ENCODE assay signal across 17 cellular contexts in genomic region chr7:1856161-1856965, GRCh38.
DNase-seq lines count a peak whose midpoint lies in the region; ATAC-seq and TF ChIP-seq lines count a peak whose summit lies in the region.
"Had no signal": no experiment of that assay in that cellular context is flagged by ENCODE, and none has a peak within 500 bp of the region (broad histone marks: within the 10 kb centered on the region; RNA-seq: fewer than 3 reads in every experiment).

No MANE protein-coding gene starts in this region.

- H3K27ac ChIP-seq in aorta (ENCODE audit: low read depth in 1 of 2, low read length in 2 of 2), result no peak overlapping the region
- H3K27ac ChIP-seq: adrenal gland, heart right ventricle, PC-9, skin epidermis had no signal

- H3K4me3 Mint-ChIP-seq in natural killer cell treated with Interleukin-12 subunit alpha and Interleukin-12 subunit beta and Interleukin-15 and Interleukin-18, amount 100 ng/mL, for 72 hours, result no peak overlapping the region
- H3K4me3 Mint-ChIP-seq in natural killer cell (no peak overlapping the region), chondrocyte (ENCODE audit: unreplicated experiment) (no peak overlapping the region)
- H3K4me3 Mint-ChIP-seq: stimulated activated naive CD8-positive, alpha-beta T cell treated with anti-CD3 and anti-CD28 coated beads, Interleukin-15, Interleukin-2, amounts not matched to agents 100 ng/mL and 50 ng/mL, for 24 hours had no signal

- no peaks in the 10 kb centered on the region for H3K9me3 ChIP-seq in aorta (ENCODE audit: control insufficient read depth, low read length)
- H3K9me3 ChIP-seq: adrenal gland, heart right ventricle had no signal

- no peaks in the 10 kb centered on the region for H3K4me1 ChIP-seq in aorta (ENCODE audit: control insufficient read depth in 1 of 2, insufficient read depth in 2 of 2, low read length in 2 of 2)
- H3K4me1 ChIP-seq: adrenal gland, heart right ventricle had no signal

- no peak for ATAC-seq in natural killer cell treated with Interleukin-12 subunit alpha and Interleukin-12 subunit beta and Interleukin-15 and Interleukin-18, amount 100 ng/mL, for 72 hours
- ATAC-seq in natural killer cell, result no peak
- no peak for ATAC-seq in left lobe of liver
- ATAC-seq in aorta (ENCODE audit: low FRiP score), result no peak
- ATAC-seq in HG03442 (IDR thresholded peaks at IDR 0.05; ENCODE audit: unreplicated experiment), result no peak
- no peak for ATAC-seq in left colon
- ATAC-seq: heart right ventricle had no signal

- H3K27me3 ChIP-seq in aorta (ENCODE audit: control insufficient read depth in 1 of 2, insufficient read depth in 2 of 2, low read length in 1 of 2), result no peaks in the 10 kb centered on the region
- H3K27me3 ChIP-seq: adrenal gland, heart right ventricle had no signal

- no peaks in the 10 kb centered on the region for H3K27me3 Mint-ChIP-seq in natural killer cell treated with Interleukin-12 subunit alpha and Interleukin-12 subunit beta and Interleukin-15 and Interleukin-18, amount 100 ng/mL, for 72 hours
- H3K27me3 Mint-ChIP-seq in natural killer cell (ENCODE audit: low read depth in 2 of 2) (no peaks in the 10 kb centered on the region), chondrocyte (ENCODE audit: low read depth) (no peaks in the 10 kb centered on the region)
- H3K27me3 Mint-ChIP-seq: stimulated activated naive CD8-positive, alpha-beta T cell treated with anti-CD3 and anti-CD28 coated beads, Interleukin-15, Interleukin-2, amounts not matched to agents 100 ng/mL and 50 ng/mL, for 24 hours had no signal

- no peaks in the 10 kb centered on the region for H3K9me3 Mint-ChIP-seq in natural killer cell treated with Interleukin-12 subunit alpha and Interleukin-12 subunit beta and Interleukin-15 and Interleukin-18, amount 100 ng/mL, for 72 hours
- H3K9me3 Mint-ChIP-seq in natural killer cell (no peaks in the 10 kb centered on the region), chondrocyte (ENCODE audit: low read depth) (no peaks in the 10 kb centered on the region)
- H3K9me3 Mint-ChIP-seq: stimulated activated naive CD8-positive, alpha-beta T cell treated with anti-CD3 and anti-CD28 coated beads, Interleukin-15, Interleukin-2, amounts not matched to agents 100 ng/mL and 50 ng/mL, for 24 hours had no signal

- no peaks in the 10 kb centered on the region for H3K36me3 Mint-ChIP-seq in natural killer cell treated with Interleukin-12 subunit alpha and Interleukin-12 subunit beta and Interleukin-15 and Interleukin-18, amount 100 ng/mL, for 72 hours
- H3K36me3 Mint-ChIP-seq in natural killer cell, result no peaks in the 10 kb centered on the region
- no peaks in the 10 kb centered on the region for H3K36me3 Mint-ChIP-seq in chondrocyte (ENCODE audit: low read depth)

- peaks cover 6 to 23% of the 10 kb centered on the region in 2 donors for H3K4me1 Mint-ChIP-seq in natural killer cell treated with Interleukin-12 subunit alpha and Interleukin-12 subunit beta and Interleukin-15 and Interleukin-18, amount 100 ng/mL, for 72 hours (ENCODE audit: low read depth in 2 of 2)
- H3K4me1 Mint-ChIP-seq in natural killer cell (peaks cover 19 to 44% of the 10 kb centered on the region in 2 donors), chondrocyte (ENCODE audit: low read depth) (no peaks in the 10 kb centered on the region)

- 85% methylated on average over 41 to 46 of the region's 46 CpGs for WGBS in aorta, 2 donors

- no peak overlapping the region for H3K4me3 ChIP-seq in aorta (ENCODE audit: low read length in 2 of 2)
- H3K4me3 ChIP-seq: adrenal gland, heart right ventricle, PC-9, skin epidermis had no signal

- intact Hi-C loops in natural killer cell (cut with micrococcal nuclease), result no loop called here
- intact Hi-C loops in aorta (cut with DNase I), result no loop called here
- intact Hi-C loops in left colon (cut with DNase I, micrococcal nuclease), result no loop called here

- peak; percentile 34 for DNase-seq in natural killer cell treated with Interleukin-12 subunit alpha and Interleukin-12 subunit beta and Interleukin-15 and Interleukin-18, amount 100 ng/mL, for 72 hours (ENCODE audit: low spot score)
- no peak for DNase-seq in natural killer cell
- DNase-seq in chondrocyte (ENCODE audit: low spot score), result peak; percentile 86
- peak; percentile 41 for DNase-seq in left lobe of liver (ENCODE audit: low spot score)
- DNase-seq in aorta, result peak; percentile 30 to 70
- DNase-seq in anterior cingulate cortex (lab: John Stamatoyannopoulos, UW), result no peak
- no peak for DNase-seq in left colon
- DNase-seq: activated CD4-positive, alpha-beta T cell treated with anti-CD3 and anti-CD28 coated beads for 1 hour; DMS53; NCI-H146; NCI-H446 treated with DMSO at 0.1 percent for 48 hours; PC-9 had no signal

- TF ChIP-seq CTCF in natural killer cell (IDR thresholded peaks at IDR 0.05) (no peak), chondrocyte (IDR thresholded peaks at IDR 0.05) (no peak)

- no peaks in the 10 kb centered on the region for H3K36me3 ChIP-seq in aorta (ENCODE audit: control insufficient read depth in 1 of 2, insufficient read depth in 2 of 2, low read length in 1 of 2)
- H3K36me3 ChIP-seq: adrenal gland, heart right ventricle had no signal

- H3K27ac Mint-ChIP-seq in natural killer cell treated with Interleukin-12 subunit alpha and Interleukin-12 subunit beta and Interleukin-15 and Interleukin-18, amount 100 ng/mL, for 72 hours, result peak overlapping the region in 1 of 2 donors; percentile 43
- H3K27ac Mint-ChIP-seq in natural killer cell, result no peak overlapping the region
- H3K27ac Mint-ChIP-seq in chondrocyte (ENCODE audit: unreplicated experiment), result no peak overlapping the region
- H3K27ac Mint-ChIP-seq: stimulated activated naive CD8-positive, alpha-beta T cell treated with anti-CD3 and anti-CD28 coated beads, Interleukin-15, Interleukin-2, amounts not matched to agents 100 ng/mL and 50 ng/mL, for 24 hours had no signal

Comparison
In these comparisons a context has a peak if more than half of its experiments do, and no peak if none do; other contexts are left out.
1. DNase-seq: peak in natural killer cell treated with Interleukin-12 subunit alpha and Interleukin-12 subunit beta and Interleukin-15 and Interleukin-18, amount 100 ng/mL, for 72 hours (single experiment), chondrocyte (single experiment), left lobe of liver (single experiment) and aorta (2 of 2); none in natural killer cell (single experiment), anterior cingulate cortex (0 of 58) and left colon (0 of 2).